In the genomic region with DNA sequence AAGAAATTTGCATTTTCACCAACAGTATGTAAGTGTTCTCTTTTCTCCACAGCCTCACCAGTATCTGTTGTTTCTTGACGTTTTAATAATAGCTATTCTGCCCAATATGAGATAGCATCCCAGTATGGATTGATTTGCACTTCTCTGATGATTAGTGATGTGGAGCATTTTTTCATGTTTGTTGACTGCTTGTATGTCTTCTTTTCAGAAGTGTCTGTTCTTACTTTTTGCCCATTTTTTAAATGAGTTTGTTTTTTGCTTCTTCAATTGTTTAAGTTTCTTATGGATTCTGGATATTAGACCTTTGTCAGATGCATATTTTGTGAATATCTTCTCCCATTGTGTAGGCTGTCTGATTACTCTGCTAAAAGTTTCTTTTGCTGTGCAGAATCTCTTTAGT, we compare ENCODE assay signal across 27 cellular contexts.
"Had no signal": no experiment of that assay in that cellular context is flagged by ENCODE, and none has a peak within 500 bp of the region (broad histone marks: within the 10 kb centered on the region; RNA-seq: fewer than 3 reads in every experiment).

No MANE protein-coding gene starts in this region.

- H3K9me3 ChIP-seq: suprapubic skin, testis, thoracic aorta, thyroid gland, transverse colon, upper lobe of left lung, upper lobe of right lung, uterus, vagina had no signal

- H3K4me3 ChIP-seq: stomach, suprapubic skin, testis, thoracic aorta, thyroid gland, tibial artery, tibial nerve, transverse colon, upper lobe of left lung, upper lobe of right lung, uterus, vagina had no signal

- H3K27ac ChIP-seq: stomach, suprapubic skin, testis, thoracic aorta, thyroid gland, tibial artery, tibial nerve, transverse colon, upper lobe of left lung, upper lobe of right lung, uterus, vagina had no signal

- FAIRE-seq: urothelium cell line had no signal

- DNase-seq: stimulated activated CD4-positive, alpha-beta T cell treated with anti-CD3 and anti-CD28 coated beads, Interleukin-2, amount 100 ng/mL, for 48 hours; stimulated activated CD4-positive, alpha-beta T cell treated with anti-CD3 and anti-CD28 coated beads, Interleukin-4, amount 100 ng/mL, for 1 hour; stimulated activated CD4-positive, alpha-beta T cell treated with anti-CD3 and anti-CD28 coated beads, Interleukin-4, amount 100 ng/mL, for 24 hours; stimulated activated CD4-positive, alpha-beta T cell treated with anti-CD3 and anti-CD28 coated beads, Interleukin-4, amount 100 ng/mL, for 4 hours; stimulated activated CD8-positive, alpha-beta memory T cell treated with anti-CD3 and anti-CD28 coated beads, Interleukin-4, amount 100 ng/mL, for 48 hours; stimulated activated naive B cell treated with anti-CD40 and anti-IgM and Interleukin-4, amounts not matched to agents 10 μg/mL and 1 μg/mL and 100 μg/mL, for 72 hours; stimulated activated naive CD4-positive, alpha-beta T cell; stimulated activated naive CD4-positive, alpha-beta T cell treated with Interleukin-2 at 50 U/mL for 16 hours; stimulated activated naive CD8-positive, alpha-beta T cell treated with anti-CD3 and anti-CD28 coated beads, Interleukin-15, amount 100 ng/mL, for 72 hours; stimulated activated naive CD8-positive, alpha-beta T cell treated with anti-CD3 and anti-CD28 coated beads, Interleukin-15, Interleukin-2, amounts not matched to agents 100 U/mL and 50 U/mL, for 24 hours; stomach; substantia nigra; testis; thyroid gland; tibial artery; transverse colon; trophoblast cell; upper lobe of right lung; uterus had no signal

- ATAC-seq: stimulated activated effector memory CD8-positive, alpha-beta T cell treated with anti-CD3 and anti-CD28 coated beads, Interleukin-12 subunit alpha, Interleukin-12 subunit beta, amount 100 ng/mL, for 72 hours; stimulated activated memory B cell treated with anti-CD40 and anti-IgM and Interleukin-4, amounts not matched to agents 10 μg/mL and 1 μg/mL and 100 μg/mL, for 72 hours; stimulated activated naive B cell treated with anti-CD40 and anti-IgM and Interleukin-4, amounts not matched to agents 10 μg/mL and 1 μg/mL and 100 μg/mL, for 72 hours; stimulated activated naive CD8-positive, alpha-beta T cell treated with anti-CD3 and anti-CD28 coated beads, Interleukin-15, amount 100 ng/mL, for 72 hours; stimulated activated naive CD8-positive, alpha-beta T cell treated with anti-CD3 and anti-CD28 coated beads, Interleukin-15, Interleukin-2, amounts not matched to agents 100 U/mL and 50 U/mL, for 24 hours; upper lobe of right lung had no signal

- H3K36me3 ChIP-seq: stomach, suprapubic skin, thoracic aorta, thyroid gland, tibial artery, tibial nerve, transverse colon, upper lobe of left lung, upper lobe of right lung, uterus, vagina had no signal

- H3K4me1 ChIP-seq: suprapubic skin, testis, thyroid gland, tibial artery, tibial nerve, upper lobe of right lung, uterus, vagina had no signal

- H3K27me3 ChIP-seq: stomach, suprapubic skin, testis, thyroid gland, tibial artery, transverse colon, upper lobe of left lung, upper lobe of right lung, uterus, vagina had no signal
